In genomic region chr9:135506327-135507103, GRCh38 we compare ENCODE assay signal across 18 cellular contexts. TPM values are rescaled to one million over a fixed set of nuclear protein-coding genes. Genes with fewer than 3 reads are reported as not detected.
A peak's percentile ranks its signal among the peaks of the same experiment; 100 is the strongest.
DNase-seq lines count a peak whose midpoint lies in the region; ATAC-seq and TF ChIP-seq lines count a peak whose summit lies in the region.
"Had no signal": no experiment of that assay in that cellular context is flagged by ENCODE, and none has a peak within 500 bp of the region (broad histone marks: within the 10 kb centered on the region; RNA-seq: fewer than 3 reads in every experiment).

No MANE protein-coding gene starts in this region.

- H3K27ac ChIP-seq in lower lobe of right lung (no peak overlapping the region), tibial nerve (no peak overlapping the region)
- H3K27ac ChIP-seq: cardiac muscle cell, psoas muscle, SK-N-MC had no signal

- H3K9me3 ChIP-seq in lower lobe of right lung (no peaks in the 10 kb centered on the region), tibial nerve (peaks cover 0 to 25% (median 0%) of the 10 kb centered on the region in 4 donors)

- 47 to 48% methylated on average over 11 to 13 of the region's 14 CpGs for WGBS in tibial nerve, 2 donors

- peaks cover 35% of the 10 kb centered on the region for H3K36me3 ChIP-seq in lower lobe of right lung
- peaks cover 0 to 41% (median 9%) of the 10 kb centered on the region in 3 donors for H3K36me3 ChIP-seq in tibial nerve

- intact Hi-C loops in lower lobe of right lung (cut with DNase I), result no loop called here

- TF ChIP-seq CTCF in lower lobe of right lung (IDR thresholded peaks at IDR 0.05) (no peak), tibial nerve (IDR thresholded peaks at IDR 0.05) (no peak)

- H3K27me3 ChIP-seq in lower lobe of right lung (ENCODE audit: low read depth) (no peaks in the 10 kb centered on the region), tibial nerve (no peaks in the 10 kb centered on the region)
- H3K27me3 ChIP-seq: cardiac muscle cell had no signal

- no peak for ATAC-seq in lower lobe of right lung
- ATAC-seq: psoas muscle had no signal

- DNase-seq in EL (peak; percentile 13), NCI-H226 (peak; percentile 50), amniotic epithelial cell (ENCODE audit: low read depth) (peak; percentile 77), lower lobe of right lung (peak; percentile 42), Kasumi-1 (lab: John Stamatoyannopoulos, UW) (no peak), tibial nerve (ENCODE audit: low spot score in 2 of 2) (no peak), Ammon's horn (ENCODE audit: low spot score) (no peak), SIG-M5 (lab: John Stamatoyannopoulos, UW) (no peak)
- DNase-seq: activated naive CD4-positive, alpha-beta T cell treated with anti-CD3 and anti-CD28 coated beads, Interleukin-2, amount 50 U/mL, for 16 hours; DMS153; HFFc6; NCI-H187 treated with DMSO at 0.1 percent for 48 hours; psoas muscle had no signal

- H3K4me3 ChIP-seq in lower lobe of right lung (no peak overlapping the region), tibial nerve (no peak overlapping the region)
- H3K4me3 ChIP-seq: cardiac muscle cell, psoas muscle, SK-N-MC had no signal

- TF ChIP-seq POLR2A in tibial nerve (IDR thresholded peaks at IDR 0.05), result no peak

- no peak for TF ChIP-seq EP300 in tibial nerve (IDR thresholded peaks at IDR 0.05)

- H3K4me1 ChIP-seq in lower lobe of right lung (peaks cover 11% of the 10 kb centered on the region), tibial nerve (peaks cover 0 to 22% (median 8%) of the 10 kb centered on the region in 4 donors)

RNA-seq across cellular contexts. Expression of gene MRPS2, which starts 6.0 kb away (rescaled TPM):
- total RNA-seq in lower lobe of right lung, result 21.9 TPM
- 10 to 100 TPM; 24.9 to 29.2 (median 26.3) TPM for total RNA-seq in tibial nerve

RNA-seq across cellular contexts. Expression of gene LCN1, which starts 14.7 kb away (rescaled TPM):
- total RNA-seq in lower lobe of right lung (not detected), tibial nerve (not detected)
- total RNA-seq: B cell, cardiac muscle cell, M059J, temporal lobe had no signal

RNA-seq across cellular contexts. Expression of gene PPP1R26, which starts 26.9 kb away (rescaled TPM):
- total RNA-seq in lower lobe of right lung (22.8 TPM), tibial nerve (10 to 100 TPM; 10.5 to 14.7 (median 11.8) TPM)

RNA-seq across cellular contexts. Expression of gene OBP2A, which starts 39.4 kb away (rescaled TPM):
- total RNA-seq in lower lobe of right lung, result not detected
- total RNA-seq in tibial nerve, result not detected
- total RNA-seq: B cell, cardiac muscle cell, HFFc6, M059J, psoas muscle, temporal lobe had no signal

RNA-seq across cellular contexts. Expression of gene PAEP, which starts 55.0 kb away (rescaled TPM):
- total RNA-seq in lower lobe of right lung (not detected), tibial nerve (not detected)
- total RNA-seq: B cell, cardiac muscle cell, HFFc6, M059J, psoas muscle, temporal lobe had no signal

Comparison
In these comparisons a context has a peak if more than half of its experiments do, and no peak if none do; other contexts are left out.
1. DNase-seq: peak in EL (single experiment), NCI-H226 (single experiment), amniotic epithelial cell (single experiment) and lower lobe of right lung (single experiment); none in Kasumi-1 (0 of 2), tibial nerve (0 of 2), Ammon's horn (single experiment) and SIG-M5 (single experiment).